Comparison of ENCODE assay signal across 25 cellular contexts in genomic region chr22:24169439-24170058, GRCh38. TPM values are rescaled to one million over a fixed set of nuclear protein-coding genes. Genes with fewer than 3 reads are reported as not detected.
DNase-seq lines count a peak whose midpoint lies in the region; ATAC-seq and TF ChIP-seq lines count a peak whose summit lies in the region.
"Had no signal": no experiment of that assay in that cellular context is flagged by ENCODE, and none has a peak within 500 bp of the region (broad histone marks: within the 10 kb centered on the region; RNA-seq: fewer than 3 reads in every experiment).

No MANE protein-coding gene starts in this region.

- H3K36me3 Mint-ChIP-seq in activated T-cell treated with anti-CD3 and anti-CD28 coated beads, Interleukin-2, amount 50 U/mL, for 24 hours (ENCODE audit: low read depth): peaks cover 69% of the 10 kb centered on the region
- peaks cover 43% of the 10 kb centered on the region for H3K36me3 Mint-ChIP-seq in central memory CD8-positive, alpha-beta T cell (ENCODE audit: insufficient read depth)
- peaks cover 12% of the 10 kb centered on the region for H3K36me3 Mint-ChIP-seq in WTC11
- H3K36me3 Mint-ChIP-seq: mesothelial cell of epicardium had no signal

- H2AFZ ChIP-seq in IMR-90 (replicated peaks; ENCODE audit: low read length, poor library complexity): peak overlapping the region; percentile 3

- peaks cover 33% of the 10 kb centered on the region for H4K20me1 ChIP-seq in IMR-90 (ENCODE audit: insufficient read depth, low read length)

- no peaks in the 10 kb centered on the region for H3K9me3 ChIP-seq in IMR-90 (ENCODE audit: control insufficient read depth, insufficient read depth, low read length)
- no peaks in the 10 kb centered on the region for H3K9me3 ChIP-seq in sigmoid colon
- H3K9me3 ChIP-seq: breast epithelium, gastrocnemius medialis had no signal

- POLR2A ChIA-PET in IMR-90 (lab: Charles Lee; ENCODE audit: unreplicated experiment) (no interaction called here), WTC11 (lab: Charles Lee) (no interaction called here)

- no peak overlapping the region for H3K4me3 Mint-ChIP-seq in activated T-cell treated with anti-CD3 and anti-CD28 coated beads, Interleukin-2, amount 50 U/mL, for 24 hours
- no peak overlapping the region for H3K4me3 Mint-ChIP-seq in central memory CD8-positive, alpha-beta T cell
- no peak overlapping the region for H3K4me3 Mint-ChIP-seq in WTC11
- H3K4me3 Mint-ChIP-seq: mesothelial cell of epicardium, nephron progenitor cell had no signal

- H4K8ac ChIP-seq in IMR-90 (ENCODE audit: low read depth in 2 of 2, low read length in 2 of 2): no peak overlapping the region

- in situ Hi-C loops in IMR-90 (cut with MboI; ENCODE audit: low sequenced_read_pairs) (loop anchor here (5.0 kb wide), 2 partner anchors 62 to 172 kb away; no protein-coding TSS in a partner anchor), GM13977 (cut with MboI; ENCODE audit: low pct_unique_long_range_greater_than_20kb, low sequenced_read_pairs, unreplicated experiment) (no loop called here)

- H3K36me3 ChIP-seq in IMR-90 (ENCODE audit: control insufficient read depth, insufficient read depth, low read length) (peaks cover 79% of the 10 kb centered on the region), sigmoid colon (peaks cover 37 to 93% (median 53%) of the 10 kb centered on the region in 4 donors)

- TF ChIP-seq CTCF in IMR-90 (conservative IDR thresholded peaks at IDR 0.05; ENCODE audit: low read depth, low read length) (no peak), sigmoid colon (IDR thresholded peaks at IDR 0.05) (no peak), GM13977 (IDR thresholded peaks at IDR 0.05; ENCODE audit: extremely low read depth, insufficient read depth, missing control alignments) (no peak), WTC11 (IDR thresholded peaks at IDR 0.05) (no peak)

- H3K4me2 ChIP-seq in IMR-90 (ENCODE audit: low read depth, low read length): no peak overlapping the region

- no CpG with 5 or more reads among the region's 12 CpGs for WGBS in IMR-90 (ENCODE audit: extremely low coverage in 2 of 2, insufficient read length in 1 of 2), 2 experiments
- 86% methylated on average over 12 of the region's 12 CpGs for WGBS in sigmoid colon, 2 donors

- no peak overlapping the region for H2BK15ac ChIP-seq in IMR-90 (ENCODE audit: low read depth, low read length)

- no peak overlapping the region for H3K14ac ChIP-seq in IMR-90 (replicated peaks; ENCODE audit: low read depth, low read length)

- peak overlapping the region; percentile 61 for H2AK9ac ChIP-seq in IMR-90 (replicated peaks; ENCODE audit: low read depth, low read length, poor library complexity)

- H3K27ac ChIP-seq in IMR-90 (ENCODE audit: insufficient read depth, low read length): no peak overlapping the region
- peak overlapping the region; percentile 30 to 54 (median 42) for H3K27ac ChIP-seq in sigmoid colon
- H3K27ac ChIP-seq: gastrocnemius medialis had no signal

- no peak overlapping the region for H2AK5ac ChIP-seq in IMR-90 (ENCODE audit: low read depth, low read length)

- no peak overlapping the region for H3K4me3 ChIP-seq in IMR-90 (ENCODE audit: insufficient read depth, low read depth, low read length)
- H3K4me3 ChIP-seq in sigmoid colon: no peak overlapping the region
- H3K4me3 ChIP-seq: breast epithelium, coronary artery, gastrocnemius medialis had no signal

- no peak overlapping the region for H4K91ac ChIP-seq in IMR-90 (ENCODE audit: insufficient read depth, low read depth, low read length)

- no peak overlapping the region for H3K18ac ChIP-seq in IMR-90 (ENCODE audit: low read depth, low read length)

- peaks cover 13% of the 10 kb centered on the region for H3K4me1 Mint-ChIP-seq in activated T-cell treated with anti-CD3 and anti-CD28 coated beads, Interleukin-2, amount 50 U/mL, for 24 hours (ENCODE audit: low read depth)
- H3K4me1 Mint-ChIP-seq in central memory CD8-positive, alpha-beta T cell: peaks cover 9% of the 10 kb centered on the region
- H3K4me1 Mint-ChIP-seq in WTC11: no peaks in the 10 kb centered on the region
- H3K4me1 Mint-ChIP-seq: mesothelial cell of epicardium had no signal

- no peak overlapping the region for H4K5ac ChIP-seq in IMR-90 (ENCODE audit: low read depth, low read length)

- CTCF ChIA-PET in IMR-90 (lab: Yijun Ruan, JAX) (no interaction called here), WTC11 (lab: Charles Lee) (interaction anchor here (0.8 to 4.5 kb wide), 7 partner anchors 8 to 61 kb away, joined by 3 to 23 read pairs (median 5); no protein-coding TSS in a partner anchor)

- H2BK5ac ChIP-seq in IMR-90 (ENCODE audit: low read depth, low read length, poor library complexity, severe bottlenecking): no peak overlapping the region

- no peak for TF ChIP-seq EP300 in sigmoid colon (IDR thresholded peaks at IDR 0.05)

- H3K27me3 ChIP-seq in IMR-90 (ENCODE audit: control insufficient read depth, insufficient read depth, low read length) (no peaks in the 10 kb centered on the region), sigmoid colon (no peaks in the 10 kb centered on the region)
- H3K27me3 ChIP-seq: breast epithelium, gastrocnemius medialis had no signal

- H2BK120ac ChIP-seq in IMR-90 (ENCODE audit: low read depth, low read length): no peak overlapping the region

- no peaks in the 10 kb centered on the region for H3K27me3 Mint-ChIP-seq in activated T-cell treated with anti-CD3 and anti-CD28 coated beads, Interleukin-2, amount 50 U/mL, for 24 hours
- no peaks in the 10 kb centered on the region for H3K27me3 Mint-ChIP-seq in central memory CD8-positive, alpha-beta T cell
- no peaks in the 10 kb centered on the region for H3K27me3 Mint-ChIP-seq in WTC11 (ENCODE audit: low read depth)

- ATAC-seq in IMR-90 (ENCODE audit: low read depth): no peak
- ATAC-seq in central memory CD8-positive, alpha-beta T cell (replicated peaks; ENCODE audit: extremely low read depth, poor library complexity, severe bottlenecking): no peak
- ATAC-seq in WTC11: no peak
- no peak for ATAC-seq in HG03025 (IDR thresholded peaks at IDR 0.05; ENCODE audit: low FRiP score, unreplicated experiment)
- ATAC-seq: gastrocnemius medialis, left ventricle myocardium superior, PC-3 had no signal

- peaks cover 10 to 34% of the 10 kb centered on the region in 2 experiments; a peak in 3 of 4 replicates for H3K79me1 ChIP-seq in IMR-90 (ENCODE audit: low read depth in 1 of 2, low read length in 2 of 2)

- no peak for TF ChIP-seq RAD21 in IMR-90 (IDR thresholded peaks at IDR 0.05; ENCODE audit: low read length)

- no peak for TF ChIP-seq POLR2A in IMR-90 (IDR thresholded peaks at IDR 0.05; ENCODE audit: low read depth, low read length)
- TF ChIP-seq POLR2A in sigmoid colon (IDR thresholded peaks at IDR 0.05): no peak

- no peak overlapping the region for H3K9ac ChIP-seq in IMR-90 (ENCODE audit: low read depth, low read length)

- dilution Hi-C loops in IMR-90 (cut with HindIII; ENCODE audit: low sequenced_read_pairs, unreplicated experiment): no loop called here

- peaks cover 10% of the 10 kb centered on the region; the same call in 1 of the 2 replicates for H3K9me1 ChIP-seq in IMR-90 (ENCODE audit: insufficient read depth, low read length)

- no peak for DNase-seq in activated T-cell treated with anti-CD3 and anti-CD28 coated beads, Interleukin-2, amount 50 U/mL, for 24 hours
- no peak for DNase-seq in activated T-cell treated with anti-CD3 and anti-CD28 coated beads, Interleukin-2, amount 50 U/mL, for 48 hours
- DNase-seq in IMR-90 (no peak), sigmoid colon (no peak), GM13977 (ENCODE audit: low spot score) (no peak), WTC11 (ENCODE audit: low spot score) (no peak)
- no peak for DNase-seq in central memory CD8-positive, alpha-beta T cell (ENCODE audit: low spot score in 2 of 2)
- DNase-seq: activated CD4-positive, alpha-beta T cell treated with anti-CD3 and anti-CD28 coated beads for 1 hour; AML-193; DMS53; gastrocnemius medialis; hippocampal formation; KG1; left ventricle myocardium superior; NCI-H1436 treated with DMSO at 0.1 percent for 48 hours; NCI-H2107; NCI-H446 treated with DMSO at 0.1 percent for 48 hours; nephron progenitor cell; PC-3; SHP77; stimulated activated CD4-positive, alpha-beta T cell treated with anti-CD3 and anti-CD28 coated beads, Interleukin-15, amount 100 ng/mL, for 24 hours had no signal

- intact Hi-C loops in IMR-90 (cut with micrococcal nuclease): loop anchor here (10.0 kb wide), 1 partner anchor 185 kb away; the partner anchor contains the start of gene GSTT2
- intact Hi-C loops in sigmoid colon (cut with DNase I): no loop called here

- no peaks in the 10 kb centered on the region for H3K9me3 Mint-ChIP-seq in activated T-cell treated with anti-CD3 and anti-CD28 coated beads, Interleukin-2, amount 50 U/mL, for 24 hours
- no peaks in the 10 kb centered on the region for H3K9me3 Mint-ChIP-seq in central memory CD8-positive, alpha-beta T cell
- no peaks in the 10 kb centered on the region for H3K9me3 Mint-ChIP-seq in WTC11
- H3K9me3 Mint-ChIP-seq: mesothelial cell of epicardium, nephron progenitor cell had no signal

- H3K4me1 ChIP-seq in IMR-90 (ENCODE audit: control insufficient read depth, insufficient read depth, low read length) (peaks cover 7% of the 10 kb centered on the region; the same call in 1 of the 2 replicates), sigmoid colon (peaks cover 0 to 22% (median 15%) of the 10 kb centered on the region in 4 donors)

- no peak overlapping the region for H3K56ac ChIP-seq in IMR-90 (ENCODE audit: extremely low read depth, insufficient read depth, low read length)

- BruUV-seq in IMR-90 (replicated peaks; lab: Mats Ljungman, UMichigan): no TSS peak

- H3K23ac ChIP-seq in IMR-90 (ENCODE audit: low read depth, low read length): no peak overlapping the region

- H2BK20ac ChIP-seq in IMR-90 (ENCODE audit: low read depth, low read length): no peak overlapping the region

- H3K27ac Mint-ChIP-seq in activated T-cell treated with anti-CD3 and anti-CD28 coated beads, Interleukin-2, amount 50 U/mL, for 24 hours: peak overlapping the region; percentile 90
- H3K27ac Mint-ChIP-seq in central memory CD8-positive, alpha-beta T cell (ENCODE audit: low read depth): peak overlapping the region; percentile 91
- no peak overlapping the region for H3K27ac Mint-ChIP-seq in WTC11
- H3K27ac Mint-ChIP-seq: mesothelial cell of epicardium, nephron progenitor cell had no signal

- H3K4ac ChIP-seq in IMR-90 (ENCODE audit: low read depth, low read length): no peak overlapping the region

TF ChIP-seq in IMR-90, 13 proteins besides CTCF, POLR2A, EP300 and RAD21 (continues in another document):
- no peak for TF ChIP-seq CHD1 (IDR thresholded peaks at IDR 0.05; ENCODE audit: low read depth, low read length)

RNA-seq across cellular contexts. Expression of gene SUSD2, which starts 11.7 kb away (rescaled TPM):
- total RNA-seq in IMR-90 (2012; rRNA removed) (0.18 and 0.28 TPM in 2 replicates), sigmoid colon (1 to 10 TPM; 1.2 to 8.6 (median 3.8) TPM), WTC11 (2021) (0.85 to 1.1 TPM (median 0.94 TPM) in 3 replicates)
- polyA plus RNA-seq in IMR-90 (2012; rRNA removed) (1.6 and 2.4 TPM in 2 replicates), sigmoid colon (1 to 10 TPM in 1 of 3 donors, not detected in 2; 2.6 TPM)
- 1.1 and 1.9 TPM in 2 replicates for polyA plus RNA-seq in IMR-90 (2012; cell fraction: cytosol; rRNA removed)
- polyA plus RNA-seq in IMR-90 (2012; cell fraction: nucleus; rRNA removed; ENCODE audit: low replicate concordance): 1.9 and 4.1 TPM in 2 replicates
